Comparison of ENCODE assay signal across 22 cellular contexts in the genomic region with DNA sequence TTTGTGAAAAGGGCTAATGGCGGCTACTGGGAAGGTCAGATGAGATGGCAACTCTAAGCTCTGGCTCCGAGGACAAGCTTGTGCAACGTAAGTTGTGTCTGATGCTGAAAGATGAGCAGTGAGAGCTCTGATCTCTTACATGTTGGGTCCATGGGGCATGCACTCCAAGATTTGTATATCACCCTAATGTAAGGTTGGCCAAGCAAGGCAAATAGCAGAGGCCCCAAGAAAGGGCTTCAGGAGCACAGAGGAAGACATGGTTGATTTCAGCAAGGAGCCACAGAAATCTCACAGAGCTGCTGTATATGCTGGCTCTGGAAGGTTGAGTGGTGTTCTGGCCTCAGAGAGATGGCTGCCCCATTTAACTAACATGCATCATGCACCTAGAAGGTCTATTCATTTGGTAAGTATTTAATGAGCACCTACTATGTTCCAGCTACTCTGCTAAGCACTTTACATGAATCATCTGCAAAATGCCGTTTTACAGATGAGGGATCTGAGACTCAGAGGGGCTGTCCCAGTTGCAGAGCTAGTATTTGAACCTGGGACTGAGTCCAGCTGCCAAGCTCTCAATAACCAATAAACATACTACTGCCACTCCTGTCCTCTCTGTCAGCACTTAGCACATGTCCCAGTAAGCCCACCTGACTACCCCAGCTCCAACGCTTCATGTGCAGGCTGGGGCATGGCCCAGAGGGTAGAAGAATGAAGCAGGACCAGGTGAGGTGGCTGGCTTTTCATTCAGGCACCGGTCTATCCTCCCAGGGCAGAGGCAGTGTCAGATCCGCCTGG. TPM values are rescaled to one million over a fixed set of nuclear protein-coding genes. Genes with fewer than 3 reads are reported as not detected.
DNase-seq lines count a peak whose midpoint lies in the region; ATAC-seq, FAIRE-seq and TF ChIP-seq lines count a peak whose summit lies in the region.
"Had no signal": no experiment of that assay in that cellular context is flagged by ENCODE, and none has a peak within 500 bp of the region (broad histone marks: within the 10 kb centered on the region; RNA-seq: fewer than 3 reads in every experiment).

No MANE protein-coding gene starts in this region.

- H3K27me3 ChIP-seq in vagina (no peaks in the 10 kb centered on the region), small intestine (ENCODE audit: control insufficient read depth in 2 of 2, insufficient read depth in 2 of 2, low read length in 2 of 2) (no peaks in the 10 kb centered on the region)
- H3K27me3 ChIP-seq: Peyer's patch had no signal

- no TSS peak for BruUV-seq in OCI-LY7 (replicated peaks; lab: Mats Ljungman, UMichigan)

- POLR2A ChIA-PET in OCI-LY7 (lab: Charles Lee): no interaction called here

- no peaks in the 10 kb centered on the region for H3K9me3 Mint-ChIP-seq in natural killer cell
- H3K9me3 Mint-ChIP-seq in natural killer cell treated with Interleukin-12 subunit alpha and Interleukin-12 subunit beta and Interleukin-15 and Interleukin-18, amount 100 ng/mL, for 72 hours: no peaks in the 10 kb centered on the region
- H3K9me3 Mint-ChIP-seq in stimulated activated naive CD8-positive, alpha-beta T cell treated with anti-CD3 and anti-CD28 coated beads, Interleukin-15, amount 100 ng/mL, for 72 hours: no peaks in the 10 kb centered on the region
- H3K9me3 Mint-ChIP-seq: CD14-positive monocyte, GM23338 had no signal

- H3K79me2 ChIP-seq in OCI-LY7 (ENCODE audit: insufficient read depth, low read depth, low read length): no peaks in the 10 kb centered on the region

- FAIRE-seq in small intestine (lab: Jason Lieb, UNC): no peak
- FAIRE-seq: GM12878, GM18507 had no signal

- H3K27ac Mint-ChIP-seq in natural killer cell: no peak overlapping the region
- H3K27ac Mint-ChIP-seq in natural killer cell treated with Interleukin-12 subunit alpha and Interleukin-12 subunit beta and Interleukin-15 and Interleukin-18, amount 100 ng/mL, for 72 hours: no peak overlapping the region
- no peak overlapping the region for H3K27ac Mint-ChIP-seq in stimulated activated naive CD8-positive, alpha-beta T cell treated with anti-CD3 and anti-CD28 coated beads, Interleukin-15, amount 100 ng/mL, for 72 hours
- H3K27ac Mint-ChIP-seq: CD14-positive monocyte, GM23338 had no signal

- H3K36me3 ChIP-seq in vagina (no peaks in the 10 kb centered on the region), small intestine (ENCODE audit: control insufficient read depth in 2 of 2, insufficient read depth in 2 of 2, low read length in 2 of 2) (no peaks in the 10 kb centered on the region), OCI-LY7 (ENCODE audit: insufficient read depth, low read length) (no peaks in the 10 kb centered on the region)
- H3K36me3 ChIP-seq: Peyer's patch had no signal

- H3K4me1 ChIP-seq in vagina (no peaks in the 10 kb centered on the region), small intestine (ENCODE audit: control insufficient read depth in 2 of 2, insufficient read depth in 1 of 2, low read depth in 1 of 2, low read length in 1 of 2) (no peaks in the 10 kb centered on the region), OCI-LY7 (ENCODE audit: insufficient read depth, low read length, poor library complexity, severe bottlenecking) (no peaks in the 10 kb centered on the region)
- H3K4me1 ChIP-seq: Peyer's patch had no signal

- H3K4me2 ChIP-seq in OCI-LY7 (ENCODE audit: low read length): no peak overlapping the region
- H3K4me2 ChIP-seq: GM23338 had no signal

- no peaks in the 10 kb centered on the region for H3K4me1 Mint-ChIP-seq in natural killer cell
- H3K4me1 Mint-ChIP-seq in natural killer cell treated with Interleukin-12 subunit alpha and Interleukin-12 subunit beta and Interleukin-15 and Interleukin-18, amount 100 ng/mL, for 72 hours (ENCODE audit: low read depth in 2 of 2): no peaks in the 10 kb centered on the region
- H3K4me1 Mint-ChIP-seq in stimulated activated naive CD8-positive, alpha-beta T cell treated with anti-CD3 and anti-CD28 coated beads, Interleukin-15, amount 100 ng/mL, for 72 hours: no peaks in the 10 kb centered on the region
- H3K4me1 Mint-ChIP-seq: CD14-positive monocyte, GM23338 had no signal

- CTCF ChIA-PET in OCI-LY7 (lab: Charles Lee; ENCODE audit: unreplicated experiment): interaction anchor here (0.5 kb wide), 1 partner anchor 1304 kb away, joined by 3 read pairs; no protein-coding TSS in a partner anchor

- peak in 1 of 3 donors; percentile 7 for ATAC-seq in natural killer cell
- ATAC-seq in natural killer cell treated with Interleukin-12 subunit alpha and Interleukin-12 subunit beta and Interleukin-15 and Interleukin-18, amount 100 ng/mL, for 72 hours: no peak
- ATAC-seq in stimulated activated naive CD8-positive, alpha-beta T cell treated with anti-CD3 and anti-CD28 coated beads, Interleukin-15, amount 100 ng/mL, for 72 hours: no peak
- ATAC-seq: GM12878, GM23338, Right ventricle myocardium inferior had no signal

- H3K4me3 ChIP-seq in coronary artery (no peak overlapping the region), vagina (no peak overlapping the region), small intestine (ENCODE audit: low read depth in 1 of 2, low read length in 2 of 2) (no peak overlapping the region), OCI-LY7 (ENCODE audit: low read depth, low read length, poor library complexity, severe bottlenecking) (no peak overlapping the region)
- H3K4me3 ChIP-seq: GM12878, GM23338, Peyer's patch had no signal

- DNase-seq in natural killer cell (peak; percentile 2), coronary artery (ENCODE audit: low spot score) (peak; percentile 46), posterior vena cava (ENCODE audit: low spot score) (peak; percentile 37), vagina (ENCODE audit: extremely low spot score in 2 of 2) (peak; percentile 74 to 75), small intestine (no peak), OCI-LY7 (ENCODE audit: low spot score) (no peak)
- no peak for DNase-seq in natural killer cell treated with Interleukin-12 subunit alpha and Interleukin-12 subunit beta and Interleukin-15 and Interleukin-18, amount 100 ng/mL, for 72 hours (ENCODE audit: low spot score)
- DNase-seq in stimulated activated naive CD8-positive, alpha-beta T cell treated with anti-CD3 and anti-CD28 coated beads, Interleukin-15, amount 100 ng/mL, for 72 hours: no peak
- DNase-seq: ACHN, AML-193, DMS 273 treated with DMSO at 0.1 percent for 48 hours, GDM1, KG1, NCI-H2081 treated with DMSO at 0.1 percent for 48 hours, NCI-H524 had no signal

- no peak for TF ChIP-seq POLR2A in vagina (IDR thresholded peaks at IDR 0.05)

- intact Hi-C loops in natural killer cell (cut with micrococcal nuclease) (no loop called here), posterior vena cava (cut with DNase I) (no loop called here), vagina (cut with DNase I) (no loop called here), OCI-LY7 (cut with micrococcal nuclease; ENCODE audit: unreplicated experiment) (no loop called here)

- H3K36me3 Mint-ChIP-seq in natural killer cell: no peaks in the 10 kb centered on the region
- H3K36me3 Mint-ChIP-seq in natural killer cell treated with Interleukin-12 subunit alpha and Interleukin-12 subunit beta and Interleukin-15 and Interleukin-18, amount 100 ng/mL, for 72 hours: no peaks in the 10 kb centered on the region
- H3K36me3 Mint-ChIP-seq: CD14-positive monocyte had no signal

- H3K9me2 ChIP-seq in OCI-LY7 (ENCODE audit: insufficient read depth, low read length): no peaks in the 10 kb centered on the region

- H3K27ac ChIP-seq in coronary artery: no peak overlapping the region
- no peak overlapping the region for H3K27ac ChIP-seq in vagina
- no peak overlapping the region for H3K27ac ChIP-seq in small intestine (ENCODE audit: low read depth in 1 of 2, low read length in 1 of 2)
- no peak overlapping the region for H3K27ac ChIP-seq in OCI-LY7 (ENCODE audit: low read depth, low read length, poor library complexity, severe bottlenecking)
- H3K27ac ChIP-seq: Peyer's patch had no signal

- H3K27me3 Mint-ChIP-seq in natural killer cell (ENCODE audit: low read depth in 2 of 2): peaks cover 7 to 35% of the 10 kb centered on the region in 2 donors
- H3K27me3 Mint-ChIP-seq in natural killer cell treated with Interleukin-12 subunit alpha and Interleukin-12 subunit beta and Interleukin-15 and Interleukin-18, amount 100 ng/mL, for 72 hours: peaks cover 17 to 43% of the 10 kb centered on the region in 2 donors
- peaks cover 9% of the 10 kb centered on the region for H3K27me3 Mint-ChIP-seq in stimulated activated naive CD8-positive, alpha-beta T cell treated with anti-CD3 and anti-CD28 coated beads, Interleukin-15, amount 100 ng/mL, for 72 hours

- 76 to 90% (median 82%) methylated on average over 7 of the region's 7 CpGs for WGBS in small intestine, 3 donors

- H2AFZ ChIP-seq in OCI-LY7 (ENCODE audit: low read length): no peak overlapping the region
- H2AFZ ChIP-seq: GM23338 had no signal

- H3K4me3 Mint-ChIP-seq in natural killer cell: no peak overlapping the region
- no peak overlapping the region for H3K4me3 Mint-ChIP-seq in natural killer cell treated with Interleukin-12 subunit alpha and Interleukin-12 subunit beta and Interleukin-15 and Interleukin-18, amount 100 ng/mL, for 72 hours
- no peak overlapping the region for H3K4me3 Mint-ChIP-seq in stimulated activated naive CD8-positive, alpha-beta T cell treated with anti-CD3 and anti-CD28 coated beads, Interleukin-15, amount 100 ng/mL, for 72 hours
- H3K4me3 Mint-ChIP-seq: CD14-positive monocyte, GM23338 had no signal

- H4K20me1 ChIP-seq in OCI-LY7 (ENCODE audit: insufficient read depth, low read length): no peaks in the 10 kb centered on the region

- H3K9me3 ChIP-seq in vagina: no peaks in the 10 kb centered on the region
- no peaks in the 10 kb centered on the region for H3K9me3 ChIP-seq in small intestine (ENCODE audit: control insufficient read depth, low read depth)
- H3K9me3 ChIP-seq in OCI-LY7 (ENCODE audit: low read length): no peaks in the 10 kb centered on the region
- H3K9me3 ChIP-seq: Peyer's patch had no signal

- TF ChIP-seq CTCF in natural killer cell (IDR thresholded peaks at IDR 0.05) (no peak), coronary artery (IDR thresholded peaks at IDR 0.05) (no peak), vagina (IDR thresholded peaks at IDR 0.05) (no peak), OCI-LY7 (conservative IDR thresholded peaks at IDR 0.05; ENCODE audit: low read length) (no peak)

RNA-seq across cellular contexts. Expression of gene ATP2B2, which starts 27.7 kb away (rescaled TPM):
- not detected for total RNA-seq in natural killer cell
- total RNA-seq in natural killer cell treated with Interleukin-12 subunit alpha and Interleukin-12 subunit beta and Interleukin-15 and Interleukin-18, amount 100 ng/mL, for 72 hours: not detected
- total RNA-seq in posterior vena cava: under 1 TPM; 0.29 to 0.42 TPM
- total RNA-seq in vagina: 0.25 TPM
- polyA plus RNA-seq in small intestine: under 1 TPM in 1 of 3 donors, not detected in 2; 0.39 TPM
- total RNA-seq in OCI-LY7 (2014; rRNA removed; shearing (Covaris generic)): not detected in 2 replicates
- 0.06 TPM in 1 of 2 replicates, not detected in the other for total RNA-seq in OCI-LY7 (2022)
- total RNA-seq: GM12878, M059J, Peyer's patch had no signal
- polyA plus RNA-seq: CD14-positive monocyte had no signal

Comparison
In these comparisons a context has a peak if more than half of its experiments do, and no peak if none do; other contexts are left out.
1. DNase-seq: peak in natural killer cell (single experiment), coronary artery (single experiment), posterior vena cava (single experiment) and vagina (2 of 2); none in natural killer cell treated with Interleukin-12 subunit alpha and Interleukin-12 subunit beta and Interleukin-15 and Interleukin-18, amount 100 ng/mL, for 72 hours (single experiment), stimulated activated naive CD8-positive, alpha-beta T cell treated with anti-CD3 and anti-CD28 coated beads, Interleukin-15, amount 100 ng/mL, for 72 hours (0 of 2), small intestine (single experiment) and OCI-LY7 (single experiment).